Comparison of ENCODE assay signal across 15 cellular contexts in the genomic region with DNA sequence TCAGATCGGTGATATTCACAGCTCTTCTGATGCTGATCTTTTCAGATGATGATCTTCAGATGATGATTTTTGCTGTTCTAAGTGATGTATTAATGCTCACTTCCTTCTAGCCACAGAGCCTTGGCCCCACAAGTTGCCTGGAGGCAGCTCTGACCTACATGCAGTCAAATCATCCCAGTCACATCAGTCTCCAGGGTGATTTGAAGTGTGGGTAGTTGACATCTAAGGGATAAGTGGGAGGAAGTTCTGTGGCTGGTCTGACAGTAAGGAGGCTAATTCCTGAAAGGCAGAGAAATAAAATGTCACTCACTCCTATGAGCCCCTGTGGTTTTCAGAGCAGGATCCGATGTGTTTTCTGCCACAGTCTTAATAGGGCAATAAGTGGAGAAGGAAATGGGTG.
A peak's percentile ranks its signal among the peaks of the same experiment; 100 is the strongest.
DNase-seq lines count a peak whose midpoint lies in the region; ATAC-seq lines count a peak whose summit lies in the region.
"Had no signal": no experiment of that assay in that cellular context is flagged by ENCODE, and none has a peak within 500 bp of the region (broad histone marks: within the 10 kb centered on the region; RNA-seq: fewer than 3 reads in every experiment).

No MANE protein-coding gene starts in this region.

- ATAC-seq in HG03159 (IDR thresholded peaks at IDR 0.05; ENCODE audit: unreplicated experiment) (peak; percentile 74), T-helper 17 cell (peak; percentile 48), GM18517 (IDR thresholded peaks at IDR 0.05; ENCODE audit: unreplicated experiment) (no peak)

- no peak overlapping the region for H3K4me3 Mint-ChIP-seq in T-helper 17 cell

- DNase-seq in DMS53 (lab: John Stamatoyannopoulos, UW) = peak; percentile 51
- no peak for DNase-seq in DMS53 treated with DMSO at 0.1 percent for 48 hours (lab: John Stamatoyannopoulos, UW; ENCODE audit: unreplicated experiment)
- DNase-seq in T-helper 17 cell = no peak
- DNase-seq in retina = peak; percentile 62
- DNase-seq in 8988T = no peak
- DNase-seq in NCI-H2227 (lab: John Stamatoyannopoulos, UW; ENCODE audit: unreplicated experiment) = no peak
- DNase-seq: activated gamma-delta T cell treated with Interleukin-2 at 50 U/mL for 16 hours; central memory CD4-positive, alpha-beta T cell; NCI-H226; small intestine; SW 1271 had no signal

- H3K36me3 Mint-ChIP-seq in T-helper 17 cell (ENCODE audit: low read depth) = peaks cover 2% of the 10 kb centered on the region

- no peaks in the 10 kb centered on the region for H3K27me3 Mint-ChIP-seq in T-helper 17 cell

- H3K27ac Mint-ChIP-seq in T-helper 17 cell = no peak overlapping the region

- H3K9me3 ChIP-seq in T-helper 17 cell (ENCODE audit: control insufficient read depth, low read length, poor library complexity, severe bottlenecking) = no peaks in the 10 kb centered on the region
- H3K9me3 ChIP-seq: neutrophil, tibial nerve had no signal

- peaks cover 17% of the 10 kb centered on the region for H3K4me1 Mint-ChIP-seq in T-helper 17 cell

Comparison
In these comparisons a context has a peak if more than half of its experiments do, and no peak if none do; other contexts are left out.
1. DNase-seq: peak in DMS53 (single experiment) and retina (single experiment); none in DMS53 treated with DMSO at 0.1 percent for 48 hours (single experiment), T-helper 17 cell (0 of 3), 8988T (single experiment) and NCI-H2227 (single experiment).